Comparison of ENCODE assay signal across 22 cellular contexts in the genomic region with DNA sequence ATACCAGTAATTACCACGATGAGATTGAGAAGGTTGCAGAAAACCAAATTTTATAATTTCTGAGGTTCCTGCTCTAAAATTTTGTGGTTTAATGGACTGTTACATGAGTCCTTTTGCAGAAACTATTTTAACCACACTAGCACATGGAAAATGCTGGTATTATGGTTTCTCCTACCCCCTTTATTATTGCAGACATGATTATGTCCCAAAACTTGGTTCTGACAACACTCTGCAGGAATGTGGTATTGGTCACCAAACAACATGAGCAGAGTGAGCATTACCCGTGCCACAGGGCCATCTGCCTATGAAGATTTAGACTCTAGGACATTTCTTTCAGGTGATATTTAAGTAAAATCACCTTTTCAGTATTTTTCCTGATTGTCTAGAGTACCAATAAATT. TPM values are rescaled to one million over a fixed set of nuclear protein-coding genes. Genes with fewer than 3 reads are reported as not detected.
A peak's percentile ranks its signal among the peaks of the same experiment; 100 is the strongest.
DNase-seq lines count a peak whose midpoint lies in the region; ATAC-seq and TF ChIP-seq lines count a peak whose summit lies in the region.
"Had no signal": no experiment of that assay in that cellular context is flagged by ENCODE, and none has a peak within 500 bp of the region (broad histone marks: within the 10 kb centered on the region; RNA-seq: fewer than 3 reads in every experiment).

No MANE protein-coding gene starts in this region.

- peaks cover 0 to 42% (median 16%) of the 10 kb centered on the region in 9 donors for H3K4me1 ChIP-seq in heart right ventricle
- H3K4me1 ChIP-seq: parathyroid adenoma, uterus had no signal

- no peaks in the 10 kb centered on the region for H3K36me3 Mint-ChIP-seq in HFFc6 (ENCODE audit: low read depth)
- no peaks in the 10 kb centered on the region for H3K36me3 Mint-ChIP-seq in activated T-cell treated with anti-CD3 and anti-CD28 coated beads, Interleukin-2, amount 50 U/mL, for 24 hours (ENCODE audit: low read depth)
- H3K36me3 Mint-ChIP-seq in activated CD4-positive, alpha-beta T cell treated with anti-CD3 and anti-CD28 coated beads, Interleukin-2, amount 10 ng/mL, durations not matched to agents 24 days and 14 days (ENCODE audit: low read depth) = no peaks in the 10 kb centered on the region
- H3K36me3 Mint-ChIP-seq: WTC11 had no signal

- 86% methylated on average over 2 of the region's 2 CpGs for WGBS in heart right ventricle, 2 donors

- H3K9me3 Mint-ChIP-seq in HFFc6 = peaks cover under 1% of the 10 kb centered on the region; the same call in 1 of the 2 replicates
- no peaks in the 10 kb centered on the region for H3K9me3 Mint-ChIP-seq in activated T-cell treated with anti-CD3 and anti-CD28 coated beads, Interleukin-2, amount 50 U/mL, for 24 hours
- H3K9me3 Mint-ChIP-seq in activated CD4-positive, alpha-beta T cell treated with anti-CD3 and anti-CD28 coated beads, Interleukin-2, amount 10 ng/mL, durations not matched to agents 24 days and 14 days = no peaks in the 10 kb centered on the region
- H3K9me3 Mint-ChIP-seq: activated naive CD8-positive, alpha-beta T cell treated with anti-CD3 and anti-CD28 coated beads, Interleukin-2, amount 50 U/mL, for 24 hours; T-helper 1 cell treated with Interleukin-12 subunit alpha and Interleukin-12 subunit beta and Interleukin-4 antibody, amounts not matched to agents 30 μg/mL and 1 μg/mL, for 36 hours; WTC11 had no signal

- peak overlapping the region in 1 of 10 donors; percentile 74 for H3K27ac ChIP-seq in heart right ventricle
- H3K27ac ChIP-seq: gastroesophageal sphincter, parathyroid adenoma had no signal

- TF ChIP-seq CTCF in AG09319 (IDR thresholded peaks at IDR 0.05; ENCODE audit: low read depth, low read length) (no peak), HFFc6 (IDR thresholded peaks at IDR 0.05) (no peak), heart right ventricle (IDR thresholded peaks at IDR 0.05) (no peak)

- no peak for ATAC-seq in GM21423 (IDR thresholded peaks at IDR 0.05; ENCODE audit: unreplicated experiment)
- no peak for ATAC-seq in heart right ventricle
- ATAC-seq: activated CD8-positive, alpha-beta T cell treated with anti-CD3 and anti-CD28 coated beads, Interleukin-2, amount 10 ng/mL, durations not matched to agents 7 days and 5 days; activated naive CD8-positive, alpha-beta T cell treated with anti-CD3 and anti-CD28 coated beads, Interleukin-2, amount 50 U/mL, for 24 hours; gastroesophageal sphincter; WTC11 had no signal

- no peak overlapping the region for H3K27ac Mint-ChIP-seq in HFFc6
- no peak overlapping the region for H3K27ac Mint-ChIP-seq in activated T-cell treated with anti-CD3 and anti-CD28 coated beads, Interleukin-2, amount 50 U/mL, for 24 hours
- H3K27ac Mint-ChIP-seq in activated CD4-positive, alpha-beta T cell treated with anti-CD3 and anti-CD28 coated beads, Interleukin-2, amount 10 ng/mL, durations not matched to agents 24 days and 14 days = no peak overlapping the region
- H3K27ac Mint-ChIP-seq: activated CD8-positive, alpha-beta T cell treated with anti-CD3 and anti-CD28 coated beads, Interleukin-2, amount 10 ng/mL, durations not matched to agents 7 days and 5 days; activated naive CD8-positive, alpha-beta T cell treated with anti-CD3 and anti-CD28 coated beads, Interleukin-2, amount 50 U/mL, for 24 hours; T-helper 1 cell treated with Interleukin-12 subunit alpha and Interleukin-12 subunit beta and Interleukin-4 antibody, amounts not matched to agents 30 μg/mL and 1 μg/mL, for 36 hours; WTC11 had no signal

- H3K27me3 ChIP-seq in heart right ventricle = no peaks in the 10 kb centered on the region
- H3K27me3 ChIP-seq: gastroesophageal sphincter, uterus had no signal

- peaks cover 0 to 17% (median 3%) of the 10 kb centered on the region in 11 donors for H3K9me3 ChIP-seq in heart right ventricle
- H3K9me3 ChIP-seq: gastroesophageal sphincter, uterus had no signal

- no peaks in the 10 kb centered on the region for H3K27me3 Mint-ChIP-seq in HFFc6 (ENCODE audit: insufficient read depth)
- no peaks in the 10 kb centered on the region for H3K27me3 Mint-ChIP-seq in activated T-cell treated with anti-CD3 and anti-CD28 coated beads, Interleukin-2, amount 50 U/mL, for 24 hours
- no peaks in the 10 kb centered on the region for H3K27me3 Mint-ChIP-seq in activated CD4-positive, alpha-beta T cell treated with anti-CD3 and anti-CD28 coated beads, Interleukin-2, amount 10 ng/mL, durations not matched to agents 24 days and 14 days
- H3K27me3 Mint-ChIP-seq: activated naive CD8-positive, alpha-beta T cell treated with anti-CD3 and anti-CD28 coated beads, Interleukin-2, amount 50 U/mL, for 24 hours had no signal

- H3K36me3 ChIP-seq in heart right ventricle = peaks cover 0 to 3% (median 0%) of the 10 kb centered on the region in 9 donors
- H3K36me3 ChIP-seq: gastroesophageal sphincter, left ventricle myocardium inferior, uterus had no signal

- no peak overlapping the region for H3K4me3 ChIP-seq in heart right ventricle
- H3K4me3 ChIP-seq: gastroesophageal sphincter, left ventricle myocardium inferior, uterus had no signal

- H3K4me3 Mint-ChIP-seq in HFFc6 = no peak overlapping the region
- H3K4me3 Mint-ChIP-seq in activated T-cell treated with anti-CD3 and anti-CD28 coated beads, Interleukin-2, amount 50 U/mL, for 24 hours = no peak overlapping the region
- H3K4me3 Mint-ChIP-seq in activated CD4-positive, alpha-beta T cell treated with anti-CD3 and anti-CD28 coated beads, Interleukin-2, amount 10 ng/mL, durations not matched to agents 24 days and 14 days = no peak overlapping the region
- H3K4me3 Mint-ChIP-seq: activated CD8-positive, alpha-beta T cell treated with anti-CD3 and anti-CD28 coated beads, Interleukin-2, amount 10 ng/mL, durations not matched to agents 7 days and 5 days; activated naive CD8-positive, alpha-beta T cell treated with anti-CD3 and anti-CD28 coated beads, Interleukin-2, amount 50 U/mL, for 24 hours; T-helper 1 cell treated with Interleukin-12 subunit alpha and Interleukin-12 subunit beta and Interleukin-4 antibody, amounts not matched to agents 30 μg/mL and 1 μg/mL, for 36 hours; WTC11 had no signal

- peaks cover 41% of the 10 kb centered on the region for H3K4me1 Mint-ChIP-seq in HFFc6 (ENCODE audit: low read depth)
- peaks cover 2% of the 10 kb centered on the region for H3K4me1 Mint-ChIP-seq in activated T-cell treated with anti-CD3 and anti-CD28 coated beads, Interleukin-2, amount 50 U/mL, for 24 hours (ENCODE audit: low read depth)
- peaks cover 4% of the 10 kb centered on the region for H3K4me1 Mint-ChIP-seq in activated CD4-positive, alpha-beta T cell treated with anti-CD3 and anti-CD28 coated beads, Interleukin-2, amount 10 ng/mL, durations not matched to agents 24 days and 14 days
- H3K4me1 Mint-ChIP-seq: activated naive CD8-positive, alpha-beta T cell treated with anti-CD3 and anti-CD28 coated beads, Interleukin-2, amount 50 U/mL, for 24 hours had no signal

- intact Hi-C loops in activated CD4-positive, alpha-beta T cell treated with anti-CD3 and anti-CD28 coated beads, Interleukin-2, amount 10 ng/mL, durations not matched to agents 24 days and 14 days (cut with micrococcal nuclease) = no loop called here
- intact Hi-C loops in heart right ventricle (cut with DNase I) = loop anchor here in 2 of 10 donors (5.0 kb wide), 2 partner anchors 54 to 56 kb away; partner anchors contain the start of gene ASPN (in 1 of the 2)

- peak; percentile 31 for DNase-seq in AG09319 (ENCODE audit: extremely low read depth, low read depth)
- peak; percentile 63 for DNase-seq in HFFc6
- peak; percentile 64 for DNase-seq in astrocyte of the hippocampus (ENCODE audit: low read depth, low spot score)
- DNase-seq in myocyte (ENCODE audit: low read depth) = peak; percentile 78
- DNase-seq in activated T-cell treated with anti-CD3 and anti-CD28 coated beads, Interleukin-2, amount 50 U/mL, for 24 hours = no peak
- DNase-seq in activated CD4-positive, alpha-beta T cell treated with anti-CD3 and anti-CD28 coated beads, Interleukin-2, amount 10 ng/mL, durations not matched to agents 24 days and 14 days = no peak
- no peak for DNase-seq in heart right ventricle
- DNase-seq: activated CD8-positive, alpha-beta T cell treated with anti-CD3 and anti-CD28 coated beads, Interleukin-2, amount 10 ng/mL, durations not matched to agents 7 days and 5 days; activated naive CD8-positive, alpha-beta T cell treated with anti-CD3 and anti-CD28 coated beads, Interleukin-2, amount 50 U/mL, for 24 hours; COR-L47; H7; left ventricle myocardium inferior; NCI-H187; SHP77; stimulated activated CD4-positive, alpha-beta T cell treated with anti-CD3 and anti-CD28 coated beads, Interleukin-2, amount 100 ng/mL, for 48 hours; uterus had no signal

RNA-seq across cellular contexts. Expression of gene ECM2, which starts 2.8 kb away (rescaled TPM):
- under 1 TPM; 0.14 to 0.46 (median 0.33) TPM for total RNA-seq in HFFc6 (2021; fragmentation: NEBNext Ultra II Directional; extraction: Animal tissue kit (Norgen Biotek cat#: 25700))
- total RNA-seq in myocyte (11.2 and 11.8 TPM in 2 replicates), heart right ventricle (10 to 100 TPM in 3 of 10 donors, 1 to 10 TPM in 7; 4.2 to 14.9 (median 9.2) TPM)
- polyA plus RNA-seq in myocyte (2012) = 11.6 TPM
- not detected in 2 replicates for total RNA-seq in activated CD4-positive, alpha-beta T cell treated with anti-CD3 and anti-CD28 coated beads, Interleukin-2, amount 10 ng/mL, durations not matched to agents 24 days and 14 days
- 1 to 10 TPM; 2.1 to 8.0 TPM for polyA plus RNA-seq in heart right ventricle
- total RNA-seq: activated CD8-positive, alpha-beta T cell treated with anti-CD3 and anti-CD28 coated beads, Interleukin-2, amount 10 ng/mL, durations not matched to agents 7 days and 5 days; G401; H7; WTC11 had no signal

RNA-seq across cellular contexts. Expression of gene ASPN, which starts 56.2 kb away (rescaled TPM):
- total RNA-seq in HFFc6 (2021; fragmentation: NEBNext Ultra II Directional; extraction: Animal tissue kit (Norgen Biotek cat#: 25700)) = 1 to 10 TPM; 4.0 to 6.7 (median 4.6) TPM
- total RNA-seq in myocyte (0.19 TPM in 1 of 2 replicates, not detected in the other), heart right ventricle (10 to 100 TPM in 8 of 10 donors, 1 to 10 TPM in 2; 2.3 to 29.6 (median 19.4) TPM)
- polyA plus RNA-seq in myocyte (2012) = 0.11 TPM
- total RNA-seq in activated CD4-positive, alpha-beta T cell treated with anti-CD3 and anti-CD28 coated beads, Interleukin-2, amount 10 ng/mL, durations not matched to agents 24 days and 14 days = not detected in 2 replicates
- 10 to 100 TPM in 1 of 2 donors, 1 to 10 TPM in 1; 3.2 to 11.4 TPM for polyA plus RNA-seq in heart right ventricle
- total RNA-seq: activated CD8-positive, alpha-beta T cell treated with anti-CD3 and anti-CD28 coated beads, Interleukin-2, amount 10 ng/mL, durations not matched to agents 7 days and 5 days; G401; H7; WTC11 had no signal

Comparison
In these comparisons a context has a peak if more than half of its experiments do, and no peak if none do; other contexts are left out.
1. DNase-seq: peak in AG09319 (single experiment), HFFc6 (single experiment), astrocyte of the hippocampus (single experiment) and myocyte (single experiment); none in activated T-cell treated with anti-CD3 and anti-CD28 coated beads, Interleukin-2, amount 50 U/mL, for 24 hours (single experiment), activated CD4-positive, alpha-beta T cell treated with anti-CD3 and anti-CD28 coated beads, Interleukin-2, amount 10 ng/mL, durations not matched to agents 24 days and 14 days (single experiment) and heart right ventricle (0 of 2).